In genomic region chr2:184155791-184156190, GRCh38 we compare ENCODE assay signal across 4 cellular contexts.
"Had no signal": no experiment of that assay in that cellular context is flagged by ENCODE, and none has a peak within 500 bp of the region (broad histone marks: within the 10 kb centered on the region; RNA-seq: fewer than 3 reads in every experiment).

No MANE protein-coding gene starts in this region.

- H3K4me3 ChIP-seq: GM23338 had no signal

- DNase-seq: H9, HFFc6, KG1 had no signal
